Comparison of ENCODE assay signal across 25 cellular contexts in genomic region chr6:53903357-53903756, GRCh38.
"Had no signal": no experiment of that assay in that cellular context is flagged by ENCODE, and none has a peak within 500 bp of the region (broad histone marks: within the 10 kb centered on the region; RNA-seq: fewer than 3 reads in every experiment).

No MANE protein-coding gene starts in this region.

- H3K4me1 ChIP-seq: colonic mucosa, esophagus muscularis mucosa, esophagus squamous epithelium, foreskin keratinocyte, gastrocnemius medialis had no signal

- DNase-seq: colonic mucosa; cortex of kidney; dermis blood vessel endothelial cell; dorsolateral prefrontal cortex; effector CD4-positive, alpha-beta T cell; effector CD8-positive, alpha-beta T cell; effector memory CD4-positive, alpha-beta T cell; effector memory CD8-positive, alpha-beta T cell; endodermal cell; erythroblast; esophagus squamous epithelium; foreskin fibroblast; foreskin keratinocyte; foreskin melanocyte; gastrocnemius medialis; glutamatergic neuron; head of caudate nucleus; heart left ventricle; heart right ventricle had no signal

- H3K9me3 Mint-ChIP-seq: effector memory CD8-positive, alpha-beta T cell; endodermal cell had no signal

- H3K4me3 ChIP-seq: colonic mucosa, coronary artery, dorsolateral prefrontal cortex, esophagus muscularis mucosa, esophagus squamous epithelium, gastrocnemius medialis, gastroesophageal sphincter, heart left ventricle, heart right ventricle, hepatocyte had no signal

- H3K27ac Mint-ChIP-seq: dendritic cell treated with granulocyte-macrophage colony-stimulating factor and Interleukin-4, amounts not matched to agents 40 ng/mL and 50 ng/mL, for 4 days; effector memory CD8-positive, alpha-beta T cell; endodermal cell had no signal

- H3K27me3 Mint-ChIP-seq: dendritic cell treated with granulocyte-macrophage colony-stimulating factor and Interleukin-4, amounts not matched to agents 40 ng/mL and 50 ng/mL, for 4 days; effector memory CD8-positive, alpha-beta T cell had no signal

- H3K36me3 ChIP-seq: gastrocnemius medialis had no signal

- H3K27ac ChIP-seq: colonic mucosa, coronary artery, epithelial cell of prostate, esophagus muscularis mucosa, esophagus squamous epithelium, foreskin keratinocyte, gastrocnemius medialis, gastroesophageal sphincter, heart left ventricle, heart right ventricle, hepatocyte had no signal

- H3K4me3 Mint-ChIP-seq: dendritic cell treated with granulocyte-macrophage colony-stimulating factor and Interleukin-4, amounts not matched to agents 40 ng/mL and 50 ng/mL, for 4 days; effector memory CD8-positive, alpha-beta T cell; endodermal cell had no signal

- H3K9me3 ChIP-seq: colonic mucosa, esophagus muscularis mucosa, esophagus squamous epithelium, gastrocnemius medialis, gastroesophageal sphincter, heart left ventricle, heart right ventricle had no signal
